8 cellular contexts compared by ENCODE assay signal in genomic region chr19:3094638-3095374, GRCh38. TPM values are rescaled to one million over a fixed set of nuclear protein-coding genes. Genes with fewer than 3 reads are reported as not detected.
DNase-seq lines count a peak whose midpoint lies in the region; ATAC-seq and TF ChIP-seq lines count a peak whose summit lies in the region.

No MANE protein-coding gene starts in this region.

- TF ChIP-seq CTCF in VCaP (conservative IDR thresholded peaks at IDR 0.05) (no peak), neural progenitor cell (IDR thresholded peaks at IDR 0.05) (no peak)

- peak; percentile 14 for ATAC-seq in HG02970 (IDR thresholded peaks at IDR 0.05; ENCODE audit: low FRiP score, unreplicated experiment)

- H3K36me3 ChIP-seq in endocrine pancreas (ENCODE audit: control insufficient read depth, insufficient read depth, low read length) (no peaks in the 10 kb centered on the region), neural progenitor cell (no peaks in the 10 kb centered on the region)

- H2AFZ ChIP-seq in neural progenitor cell (replicated peaks), result no peak overlapping the region

- H4K20me1 ChIP-seq in neural progenitor cell (ENCODE audit: low read depth), result peaks cover 54% of the 10 kb centered on the region

- peak overlapping the region; percentile 99 for H3K4me2 ChIP-seq in neural progenitor cell

- peaks cover 2% of the 10 kb centered on the region for H3K27me3 Mint-ChIP-seq in neural progenitor cell (ENCODE audit: insufficient read depth, low read depth)

- H3K4me3 Mint-ChIP-seq in neural progenitor cell, result peak overlapping the region; percentile 89

- H3K9ac ChIP-seq in endocrine pancreas (ENCODE audit: control insufficient read depth, insufficient read depth, low read length) (peak overlapping the region; percentile 35), neural progenitor cell (peak overlapping the region; percentile 70)

- DNase-seq in D341Med (ENCODE audit: low spot score) (peak; percentile 70), neural progenitor cell (ENCODE audit: low spot score) (peak; percentile 56), germinal center (ENCODE audit: low spot score) (no peak), NCI-H2081 treated with DMSO at 0.1 percent for 48 hours (lab: John Stamatoyannopoulos, UW) (no peak), NCI-H2196 (lab: John Stamatoyannopoulos, UW; ENCODE audit: unreplicated experiment) (no peak)

- H3K4me1 Mint-ChIP-seq in neural progenitor cell, result peaks cover 25% of the 10 kb centered on the region

- H3K9me3 Mint-ChIP-seq in neural progenitor cell, result no peaks in the 10 kb centered on the region

- no peaks in the 10 kb centered on the region for H3K4me1 ChIP-seq in endocrine pancreas (ENCODE audit: control insufficient read depth, insufficient read depth, low read length)
- peaks cover 16% of the 10 kb centered on the region for H3K4me1 ChIP-seq in neural progenitor cell

- peaks cover 7% of the 10 kb centered on the region for H3F3A ChIP-seq in neural progenitor cell (ENCODE audit: low read depth)

- no peaks in the 10 kb centered on the region for H3K9me3 ChIP-seq in endocrine pancreas (ENCODE audit: control insufficient read depth, low read length)
- no peaks in the 10 kb centered on the region for H3K9me3 ChIP-seq in neural progenitor cell (ENCODE audit: low read depth)

- H3K36me3 Mint-ChIP-seq in neural progenitor cell, result no peaks in the 10 kb centered on the region

- H3K27ac Mint-ChIP-seq in neural progenitor cell, result no peak overlapping the region

- peaks cover 53% of the 10 kb centered on the region for H3K79me2 ChIP-seq in neural progenitor cell (ENCODE audit: low read depth)

- H3K27me3 ChIP-seq in endocrine pancreas (ENCODE audit: control insufficient read depth, insufficient read depth, low read length), result no peaks in the 10 kb centered on the region
- H3K27me3 ChIP-seq in neural progenitor cell, result no peaks in the 10 kb centered on the region

- H3K4me3 ChIP-seq in endocrine pancreas (ENCODE audit: control insufficient read depth, insufficient read depth, low read length) (peak overlapping the region; percentile 27), neural progenitor cell (peak overlapping the region; percentile 82)

- H3K27ac ChIP-seq in VCaP, result peak overlapping the region; percentile 68
- no peak overlapping the region for H3K27ac ChIP-seq in neural progenitor cell

RNA-seq across cellular contexts. Expression of gene GNA11, which starts 0.6 kb away (rescaled TPM):
- 12.4 and 19.5 TPM in 2 replicates for total RNA-seq in neural progenitor cell (ENCODE audit: low replicate concordance)

RNA-seq across cellular contexts. Expression of gene TLE5, which starts 32.5 kb away (rescaled TPM):
- 54.6 and 148 TPM in 2 replicates for total RNA-seq in neural progenitor cell (ENCODE audit: low replicate concordance)

RNA-seq across cellular contexts. Expression of gene GNA15, which starts 41.0 kb away (rescaled TPM):
- total RNA-seq in neural progenitor cell (ENCODE audit: low replicate concordance), result not detected in 2 replicates

Comparison
In these comparisons a context has a peak if more than half of its experiments do, and no peak if none do; other contexts are left out.
1. DNase-seq: peak in D341Med (single experiment) and neural progenitor cell (single experiment); none in germinal center (single experiment), NCI-H2081 treated with DMSO at 0.1 percent for 48 hours (single experiment) and NCI-H2196 (single experiment).